Comparison of ENCODE assay signal across 8 cellular contexts in the genomic region with DNA sequence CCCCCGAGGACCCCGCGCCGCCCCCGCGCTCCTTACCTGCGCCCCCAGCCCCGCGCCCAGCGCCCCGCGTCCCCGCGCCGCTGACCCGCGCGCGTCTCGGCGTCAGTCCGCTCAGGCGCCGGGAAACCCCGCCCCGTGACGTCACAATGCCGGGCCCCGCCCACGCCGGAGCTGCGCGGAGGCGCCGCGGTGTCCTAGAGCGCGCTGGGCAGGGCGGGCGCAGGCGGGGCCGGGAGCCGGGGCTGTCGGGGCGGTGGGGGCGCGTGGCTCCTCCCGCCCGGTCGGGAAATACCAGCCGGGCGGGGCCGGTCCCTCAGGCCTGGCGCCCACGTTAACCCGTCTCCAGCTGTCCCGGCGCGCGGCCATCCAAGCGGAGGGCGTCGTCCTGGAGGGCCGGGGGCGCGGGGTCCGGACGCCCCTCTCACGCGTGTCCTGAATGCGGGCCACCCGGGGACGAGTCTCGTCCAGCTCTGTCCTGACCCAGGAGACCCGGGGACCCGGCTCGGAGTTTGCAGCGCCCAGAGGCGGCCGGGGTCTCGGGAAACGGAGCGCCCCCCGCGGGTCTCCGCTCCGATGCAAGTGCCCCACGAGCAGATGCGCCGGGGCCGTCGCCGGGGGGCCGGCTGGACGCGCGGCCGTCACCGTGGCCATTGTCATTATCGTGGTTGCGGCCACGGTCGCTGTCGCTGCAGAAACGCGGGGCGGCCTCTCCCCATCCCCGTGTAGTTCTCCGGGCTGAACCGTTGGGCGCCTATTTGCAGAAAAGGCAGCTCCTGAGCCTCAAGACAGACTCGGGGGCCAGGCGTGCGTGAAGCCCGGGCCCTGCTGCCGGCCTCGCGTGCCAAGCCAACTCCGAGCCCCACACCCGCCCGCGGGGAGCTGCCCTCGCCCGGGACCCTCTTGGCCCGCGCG. TPM values are rescaled to one million over a fixed set of nuclear protein-coding genes. Genes with fewer than 3 reads are reported as not detected.
DNase-seq lines count a peak whose midpoint lies in the region; ATAC-seq and TF ChIP-seq lines count a peak whose summit lies in the region.

A gene (minus strand): TSS at position 109 of the 912 bp plus-strand sequence. CDS start 727 bp downstream, outside the sequence.

- POLR2A ChIA-PET in activated B cell treated with CpG ODN at 0.5 μM for 24 hours (lab: Charles Lee): interaction anchor here (0.9 to 3.3 kb wide), 5 partner anchors 11 to 82 kb away, joined by 3 to 20 read pairs (median 5); a partner anchor contains a TSS

- intact Hi-C loops in activated B cell treated with CpG ODN at 0.5 μM for 24 hours (cut with micrococcal nuclease): loop anchor here (1.0 to 5.0 kb wide), 8 partner anchors 12 to 883 kb away; a partner anchor contains a TSS

- peak within 1 kb of the TSS; percentile 85 for H3K4me3 Mint-ChIP-seq in activated B cell treated with CpG ODN at 0.5 μM for 24 hours

- peak; percentile 95 for DNase-seq in DMS 273 (lab: John Stamatoyannopoulos, UW; ENCODE audit: unreplicated experiment)
- no peak for DNase-seq in DMS 273 treated with DMSO at 0.1 percent for 48 hours (lab: John Stamatoyannopoulos, UW)
- DNase-seq in NCI-H2171 (lab: John Stamatoyannopoulos, UW): peak; percentile 40
- DNase-seq in activated B cell treated with CpG ODN at 0.5 μM for 24 hours: peak; percentile 97
- DNase-seq in cardiac fibroblast (ENCODE audit: low read depth in 2 of 2): peak; percentile 83 to 91
- DNase-seq in islet precursor cell: peak; percentile 93
- peak; percentile 83 to 96 (median 92) for DNase-seq in stimulated activated CD4-positive, alpha-beta T cell treated with anti-CD3 and anti-CD28 coated beads, Interleukin-12 subunit alpha, Interleukin-12 subunit beta, amount 100 ng/mL, for 48 hours (ENCODE audit: low read depth in 2 of 3, low spot score in 1 of 3)

- H3K27ac Mint-ChIP-seq in activated B cell treated with CpG ODN at 0.5 μM for 24 hours: peak within 1 kb of the TSS; percentile 92

- peak within 1 kb of the TSS; percentile 60 to 72 for H3K4me3 ChIP-seq in cardiac fibroblast (replicated peaks in 1 of 2; ENCODE audit: low read depth in 2 of 2, low read length in 2 of 2)

- no peaks in the 10 kb centered on the region for H3K9me3 Mint-ChIP-seq in activated B cell treated with CpG ODN at 0.5 μM for 24 hours

- H3K27me3 Mint-ChIP-seq in activated B cell treated with CpG ODN at 0.5 μM for 24 hours: no peaks in the 10 kb centered on the region

- H3K36me3 Mint-ChIP-seq in activated B cell treated with CpG ODN at 0.5 μM for 24 hours (ENCODE audit: low read depth): peaks cover 19% of the 10 kb centered on the region

- ATAC-seq in HG02884 (IDR thresholded peaks at IDR 0.05; ENCODE audit: unreplicated experiment): peak; percentile 69
- ATAC-seq in activated B cell treated with CpG ODN at 0.5 μM for 24 hours (ENCODE audit: low read depth): peak; percentile 80

- TF ChIP-seq CTCF in activated B cell treated with CpG ODN at 0.5 μM for 24 hours (IDR thresholded peaks at IDR 0.05) (no peak), cardiac fibroblast (IDR thresholded peaks at IDR 0.05; ENCODE audit: low read depth, low read length) (no peak)

- H3K4me1 Mint-ChIP-seq in activated B cell treated with CpG ODN at 0.5 μM for 24 hours: peaks cover 32% of the 10 kb centered on the region

- CTCF ChIA-PET in activated B cell treated with CpG ODN at 0.5 μM for 24 hours (lab: Charles Lee): no interaction called here

RNA-seq across cellular contexts. Expression of the gene that starts here (rescaled TPM):
- 32.3 and 36.4 TPM in 2 replicates for total RNA-seq in activated B cell treated with CpG ODN at 0.5 μM for 24 hours
